15 cellular contexts compared by ENCODE assay signal in the genomic region with DNA sequence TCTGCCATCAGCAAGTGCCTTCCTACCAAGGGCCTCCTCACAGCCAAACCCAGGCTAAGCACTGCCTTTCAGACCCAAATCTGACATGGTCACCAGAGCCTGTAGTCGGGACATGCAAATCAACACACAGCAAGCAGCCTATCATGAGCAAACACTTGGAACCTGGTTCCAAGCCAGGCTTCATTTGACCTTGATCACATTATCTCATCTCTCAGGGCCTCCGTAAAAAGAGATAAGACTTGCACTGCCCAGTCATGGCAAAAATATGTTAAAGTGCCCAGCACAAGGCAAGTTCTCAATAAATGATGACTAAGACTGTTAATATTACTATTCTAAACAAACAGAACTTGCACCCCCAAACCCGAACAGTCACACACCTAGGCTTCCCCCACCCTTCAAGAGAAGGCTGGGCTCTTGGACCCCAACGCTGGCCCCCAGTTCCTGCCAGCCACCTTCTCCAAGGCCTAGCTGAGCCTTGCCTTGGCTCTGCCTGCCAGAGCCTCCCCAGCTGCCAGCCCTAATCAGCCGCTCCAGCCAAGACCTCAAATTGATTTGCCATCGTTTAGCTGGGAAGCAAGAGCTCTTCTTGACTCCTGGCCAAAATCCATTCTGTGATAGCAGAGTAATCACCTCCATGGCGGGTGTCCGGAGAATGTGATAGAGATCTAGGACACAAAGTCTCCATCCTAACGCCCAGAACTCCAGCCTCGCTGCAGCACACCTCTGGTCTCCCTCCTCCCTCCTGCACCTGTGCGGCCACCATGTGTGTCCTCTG. TPM values are rescaled to one million over a fixed set of nuclear protein-coding genes. Genes with fewer than 3 reads are reported as not detected.
A peak's percentile ranks its signal among the peaks of the same experiment; 100 is the strongest.
DNase-seq lines count a peak whose midpoint lies in the region; ATAC-seq and TF ChIP-seq lines count a peak whose summit lies in the region.
"Had no signal": no experiment of that assay in that cellular context is flagged by ENCODE, and none has a peak within 500 bp of the region (broad histone marks: within the 10 kb centered on the region; RNA-seq: fewer than 3 reads in every experiment).

No MANE protein-coding gene starts in this region.

- CTCF ChIA-PET in Panc1 (lab: Charles Lee) = no interaction called here

- TF ChIP-seq EP300 in esophagus muscularis mucosa (IDR thresholded peaks at IDR 0.05) = no peak

- no peaks in the 10 kb centered on the region for H3K27me3 ChIP-seq in Panc1 (ENCODE audit: control insufficient read depth, insufficient read depth, low read length)
- no peaks in the 10 kb centered on the region for H3K27me3 ChIP-seq in tibial artery
- H3K27me3 ChIP-seq in esophagus muscularis mucosa = peaks cover 0 to 27% (median 0%) of the 10 kb centered on the region in 4 donors
- H3K27me3 ChIP-seq in thyroid gland = no peaks in the 10 kb centered on the region

- peak; percentile 40 for DNase-seq in Caki2 (ENCODE audit: low read depth)
- peak; percentile 42 for DNase-seq in HS-27A (ENCODE audit: low read depth)
- no peak for DNase-seq in Panc1 (ENCODE audit: low read depth, low spot score)
- peak; percentile 10 for DNase-seq in fibroblast of villous mesenchyme (ENCODE audit: low read depth)
- no peak for DNase-seq in tibial artery
- DNase-seq in esophagus muscularis mucosa (ENCODE audit: extremely low spot score) = no peak
- DNase-seq in activated T-helper 2 cell treated with anti-CD3 and anti-CD28 coated beads, Interferon-gamma antibody, Interleukin-2, Interleukin-4, amounts not matched to agents 10 μg/mL and 5 μg/mL and 100 μg/mL, durations not matched to agents 14 hours and 24 hours and 36 hours (ENCODE audit: low spot score) = no peak
- no peak for DNase-seq in thyroid gland
- DNase-seq: activated CD8-positive, alpha-beta T cell treated with anti-CD3 and anti-CD28 coated beads, Interleukin-2, amount 10 ng/mL, durations not matched to agents 7 days and 5 days; CD4-positive, CD25-positive, alpha-beta regulatory T cell; stimulated activated CD4-positive, alpha-beta T cell treated with anti-CD3 and anti-CD28 coated beads, Interleukin-4, amount 100 ng/mL, for 1 hour; stimulated activated naive CD8-positive, alpha-beta T cell treated with anti-CD3 and anti-CD28 coated beads, Interleukin-15, Interleukin-2, amounts not matched to agents 100 U/mL and 50 U/mL, for 24 hours; T-cell had no signal

- TF ChIP-seq POLR2A in esophagus muscularis mucosa (IDR thresholded peaks at IDR 0.05; ENCODE audit: low read depth) (no peak), thyroid gland (IDR thresholded peaks at IDR 0.05) (no peak)

- H3K4me3 ChIP-seq in Panc1 (ENCODE audit: low read depth in 2 of 2, low read length in 2 of 2) (no peak overlapping the region), fibroblast of villous mesenchyme (ENCODE audit: low read depth, low read length) (no peak overlapping the region), tibial artery (no peak overlapping the region), esophagus muscularis mucosa (no peak overlapping the region), thyroid gland (replicated peaks in 1 of 3) (no peak overlapping the region)

- WGBS in esophagus muscularis mucosa = 65% methylated on average over 11 of the region's 11 CpGs
- WGBS in thyroid gland, 2 donors = 51 to 66% methylated on average over 11 of the region's 11 CpGs

- POLR2A ChIA-PET in Panc1 (lab: Charles Lee) = no interaction called here

- TF ChIP-seq CTCF in Panc1 (IDR thresholded peaks at IDR 0.05) = no peak
- TF ChIP-seq CTCF in fibroblast of villous mesenchyme (IDR thresholded peaks at IDR 0.05; ENCODE audit: insufficient read depth, low read depth, low read length) = no peak
- TF ChIP-seq CTCF in tibial artery (IDR thresholded peaks at IDR 0.05) = no peak
- TF ChIP-seq CTCF in esophagus muscularis mucosa (IDR thresholded peaks at IDR 0.05) = no peak
- no peak for TF ChIP-seq CTCF in thyroid gland (IDR thresholded peaks at IDR 0.05)

- peaks cover 32% of the 10 kb centered on the region for H3K27me3 Mint-ChIP-seq in activated T-helper 2 cell treated with anti-CD3 and anti-CD28 coated beads, Interferon-gamma antibody, Interleukin-2, Interleukin-4, amounts not matched to agents 10 μg/mL and 5 μg/mL and 100 μg/mL, durations not matched to agents 14 hours and 24 hours and 36 hours (ENCODE audit: low read depth)

- no peaks in the 10 kb centered on the region for H3K36me3 Mint-ChIP-seq in activated T-helper 2 cell treated with anti-CD3 and anti-CD28 coated beads, Interferon-gamma antibody, Interleukin-2, Interleukin-4, amounts not matched to agents 10 μg/mL and 5 μg/mL and 100 μg/mL, durations not matched to agents 14 hours and 24 hours and 36 hours (ENCODE audit: low read depth)
- H3K36me3 Mint-ChIP-seq: activated naive CD4-positive, alpha-beta T cell treated with anti-CD3 and anti-CD28 coated beads, Interleukin-2, amount 50 U/mL, for 72 hours had no signal

- peak; percentile 33; the same call in 1 of the 2 replicates for ATAC-seq in Panc1
- ATAC-seq: activated CD8-positive, alpha-beta T cell treated with anti-CD3 and anti-CD28 coated beads, Interleukin-2, amount 10 ng/mL, durations not matched to agents 7 days and 5 days; activated naive CD4-positive, alpha-beta T cell treated with anti-CD3 and anti-CD28 coated beads, Interleukin-2, amount 50 U/mL, for 72 hours; stimulated activated naive CD8-positive, alpha-beta T cell treated with anti-CD3 and anti-CD28 coated beads, Interleukin-15, Interleukin-2, amounts not matched to agents 100 U/mL and 50 U/mL, for 24 hours; T-cell had no signal

- intact Hi-C loops in Panc1 (cut with micrococcal nuclease; ENCODE audit: unreplicated experiment) (no loop called here), tibial artery (cut with DNase I; ENCODE audit: low total_unique reads) (no loop called here), esophagus muscularis mucosa (cut with DNase I) (no loop called here), thyroid gland (cut with DNase I) (no loop called here)
- intact Hi-C loops in activated T-helper 2 cell treated with anti-CD3 and anti-CD28 coated beads, Interferon-gamma antibody, Interleukin-2, Interleukin-4, amounts not matched to agents 10 μg/mL and 5 μg/mL and 100 μg/mL, durations not matched to agents 14 hours and 24 hours and 36 hours (cut with micrococcal nuclease) = no loop called here

- H3K27ac ChIP-seq in Panc1 (ENCODE audit: low read length) = no peak overlapping the region
- H3K27ac ChIP-seq in tibial artery = no peak overlapping the region
- H3K27ac ChIP-seq in esophagus muscularis mucosa (replicated peaks in 1 of 4) = no peak overlapping the region
- no peak overlapping the region for H3K27ac ChIP-seq in thyroid gland

- in situ Hi-C loops in Caki2 (cut with HindIII; ENCODE audit: low pct_unique_long_range_greater_than_20kb, low sequenced_read_pairs) = no loop called here
- in situ Hi-C loops in Panc1 (cut with HindIII; ENCODE audit: low pct_unique_long_range_greater_than_20kb, low sequenced_read_pairs) = no loop called here

- H3K9me3 ChIP-seq in Panc1 (ENCODE audit: control insufficient read depth, insufficient read depth, low read depth, low read length) (no peaks in the 10 kb centered on the region), tibial artery (peaks cover 0 to 6% (median 5%) of the 10 kb centered on the region in 3 donors), esophagus muscularis mucosa (no peaks in the 10 kb centered on the region), thyroid gland (no peaks in the 10 kb centered on the region)

- no peak overlapping the region for H3K4me3 Mint-ChIP-seq in activated T-helper 2 cell treated with anti-CD3 and anti-CD28 coated beads, Interferon-gamma antibody, Interleukin-2, Interleukin-4, amounts not matched to agents 10 μg/mL and 5 μg/mL and 100 μg/mL, durations not matched to agents 14 hours and 24 hours and 36 hours (ENCODE audit: low read depth)
- H3K4me3 Mint-ChIP-seq: activated CD8-positive, alpha-beta T cell treated with anti-CD3 and anti-CD28 coated beads, Interleukin-2, amount 10 ng/mL, durations not matched to agents 7 days and 5 days; CD4-positive, CD25-positive, alpha-beta regulatory T cell; T-cell had no signal

- no TSS peak for BruUV-seq in Panc1 (replicated peaks; lab: Mats Ljungman, UMichigan)

- H3K9me3 Mint-ChIP-seq in activated T-helper 2 cell treated with anti-CD3 and anti-CD28 coated beads, Interferon-gamma antibody, Interleukin-2, Interleukin-4, amounts not matched to agents 10 μg/mL and 5 μg/mL and 100 μg/mL, durations not matched to agents 14 hours and 24 hours and 36 hours = no peaks in the 10 kb centered on the region
- H3K9me3 Mint-ChIP-seq: activated naive CD4-positive, alpha-beta T cell treated with anti-CD3 and anti-CD28 coated beads, Interleukin-2, amount 50 U/mL, for 72 hours had no signal

- no peaks in the 10 kb centered on the region for H3K36me3 ChIP-seq in Panc1 (ENCODE audit: control insufficient read depth, insufficient read depth, low read length)
- H3K36me3 ChIP-seq in tibial artery = no peaks in the 10 kb centered on the region
- no peaks in the 10 kb centered on the region for H3K36me3 ChIP-seq in esophagus muscularis mucosa
- H3K36me3 ChIP-seq in thyroid gland = no peaks in the 10 kb centered on the region

- peaks cover 9% of the 10 kb centered on the region for H3K4me1 Mint-ChIP-seq in activated T-helper 2 cell treated with anti-CD3 and anti-CD28 coated beads, Interferon-gamma antibody, Interleukin-2, Interleukin-4, amounts not matched to agents 10 μg/mL and 5 μg/mL and 100 μg/mL, durations not matched to agents 14 hours and 24 hours and 36 hours (ENCODE audit: low read depth)

- H3K27ac Mint-ChIP-seq in activated T-helper 2 cell treated with anti-CD3 and anti-CD28 coated beads, Interferon-gamma antibody, Interleukin-2, Interleukin-4, amounts not matched to agents 10 μg/mL and 5 μg/mL and 100 μg/mL, durations not matched to agents 14 hours and 24 hours and 36 hours = no peak overlapping the region
- H3K27ac Mint-ChIP-seq: activated CD8-positive, alpha-beta T cell treated with anti-CD3 and anti-CD28 coated beads, Interleukin-2, amount 10 ng/mL, durations not matched to agents 7 days and 5 days; activated naive CD4-positive, alpha-beta T cell treated with anti-CD3 and anti-CD28 coated beads, Interleukin-2, amount 50 U/mL, for 72 hours; CD4-positive, CD25-positive, alpha-beta regulatory T cell; T-cell had no signal

- no peaks in the 10 kb centered on the region for H3K4me1 ChIP-seq in Panc1 (ENCODE audit: control insufficient read depth, insufficient read depth, low read length)
- H3K4me1 ChIP-seq in tibial artery = no peaks in the 10 kb centered on the region
- H3K4me1 ChIP-seq in esophagus muscularis mucosa = peaks cover 0 to 8% (median 0%) of the 10 kb centered on the region in 4 donors
- no peaks in the 10 kb centered on the region for H3K4me1 ChIP-seq in thyroid gland

RNA-seq across cellular contexts. Expression of gene CPLX2, which starts 18.7 kb away (rescaled TPM):
- 1.4 and 1.6 TPM in 2 replicates for total RNA-seq in Caki2 (2014; rRNA removed; shearing (Covaris generic); ENCODE audit: low replicate concordance)
- 0.15 TPM for total RNA-seq in Panc1 (2021; ENCODE audit: unreplicated experiment)
- not detected for polyA plus RNA-seq in Panc1 (2012; ENCODE audit: insufficient read length)
- total RNA-seq in fibroblast of villous mesenchyme = not detected in 2 replicates
- total RNA-seq in esophagus muscularis mucosa = 1 to 10 TPM; 1.9 to 7.5 (median 5.4) TPM
- total RNA-seq in activated T-helper 2 cell treated with anti-CD3 and anti-CD28 coated beads, Interferon-gamma antibody, Interleukin-2, Interleukin-4, amounts not matched to agents 10 μg/mL and 5 μg/mL and 100 μg/mL, durations not matched to agents 14 hours and 24 hours and 36 hours = not detected in 2 replicates
- total RNA-seq in thyroid gland = 1 to 10 TPM in 1 of 4 donors, under 1 TPM in 1, not detected in 2; under 0.01 to 1.6 TPM
- total RNA-seq: activated CD8-positive, alpha-beta T cell treated with anti-CD3 and anti-CD28 coated beads, Interleukin-2, amount 10 ng/mL, durations not matched to agents 7 days and 5 days; activated naive CD4-positive, alpha-beta T cell treated with anti-CD3 and anti-CD28 coated beads, Interleukin-2, amount 50 U/mL, for 72 hours; CD4-positive, CD25-positive, alpha-beta regulatory T cell; mononuclear cell; T-cell had no signal

Comparison
In these comparisons a context has a peak if more than half of its experiments do, and no peak if none do; other contexts are left out.
1. DNase-seq: peak in Caki2 (single experiment), HS-27A (single experiment) and fibroblast of villous mesenchyme (single experiment); none in Panc1 (single experiment), tibial artery (0 of 2), esophagus muscularis mucosa (single experiment), activated T-helper 2 cell treated with anti-CD3 and anti-CD28 coated beads, Interferon-gamma antibody, Interleukin-2, Interleukin-4, amounts not matched to agents 10 μg/mL and 5 μg/mL and 100 μg/mL, durations not matched to agents 14 hours and 24 hours and 36 hours (single experiment) and thyroid gland (0 of 2).